Comparison of ENCODE assay signal across 1 cellular context in genomic region chr4:146175541-146176453, GRCh38.
TF ChIP-seq lines count a peak whose summit lies in the region.

TSS of gene LSM6 (plus strand) at chr4:146175718. CDS start at chr4:146182922, 7,204 bp downstream.

TF ChIP-seq in HepG2, 621 proteins besides CTCF, POLR2A, EP300 and RAD21 (continued from another document and continues in another):
- TF ChIP-seq PATZ1 (CRISPR knock-in tag; IDR thresholded peaks at IDR 0.05) (no peak), THAP11 (CRISPR knock-in tag; IDR thresholded peaks at IDR 0.05) (peak; percentile 88), PLRG1 (conservative IDR thresholded peaks at IDR 0.05) (no peak), ZNF331 (CRISPR knock-in tag; IDR thresholded peaks at IDR 0.05) (0 out of 2 replicates have a peak, but pooled peaks have one; percentile 19), ZBED4 (CRISPR knock-in tag; IDR thresholded peaks at IDR 0.05; ENCODE audit: borderline replicate concordance) (0 out of 2 replicates have a peak, but pooled peaks have one; percentile 49), ZNF598 (CRISPR knock-in tag; IDR thresholded peaks at IDR 0.05; ENCODE audit: borderline replicate concordance) (peak; percentile 95), GFI1 (CRISPR knock-in tag; IDR thresholded peaks at IDR 0.05; ENCODE audit: borderline replicate concordance) (peak; percentile 52; the same call in 1 of the 2 replicates), TAF1 (CRISPR knock-in tag; IDR thresholded peaks at IDR 0.05) (peak; percentile 57), PHF21A (CRISPR knock-in tag; IDR thresholded peaks at IDR 0.05) (peak; percentile 72), ZNF563 (CRISPR knock-in tag; IDR thresholded peaks at IDR 0.05) (0 out of 2 replicates have a peak, but pooled peaks have one; percentile 23), HIVEP1 (CRISPR knock-in tag; IDR thresholded peaks at IDR 0.05) (no peak), TRIM24 (CRISPR knock-in tag; IDR thresholded peaks at IDR 0.05) (no peak), ZNF704 (CRISPR knock-in tag; IDR thresholded peaks at IDR 0.05; ENCODE audit: borderline replicate concordance) (no peak), TCF12 (IDR thresholded peaks at IDR 0.05) (no peak), TCF12 (CRISPR knock-in tag; IDR thresholded peaks at IDR 0.05) (peak; percentile 28; the same call in 1 of the 2 replicates), HNRNPH1 (optimal IDR thresholded peaks at IDR 0.05; ENCODE audit: low read depth, low read length) (no peak), PRDM15 (CRISPR knock-in tag; IDR thresholded peaks at IDR 0.05) (0 out of 2 replicates have a peak, but pooled peaks have one; percentile 44), KDM6A (CRISPR knock-in tag; IDR thresholded peaks at IDR 0.05; ENCODE audit: low read depth) (no peak), SP4 (CRISPR knock-in tag; IDR thresholded peaks at IDR 0.05) (peak; percentile 79), GATAD2A (CRISPR knock-in tag; IDR thresholded peaks at IDR 0.05) (0 out of 2 replicates have a peak, but pooled peaks have one; percentile 40), ZNF883 (CRISPR knock-in tag; IDR thresholded peaks at IDR 0.05; ENCODE audit: not compliant biosample characterization) (peak; percentile 55), ZNF432 (CRISPR knock-in tag; IDR thresholded peaks at IDR 0.05; ENCODE audit: borderline replicate concordance) (no peak), HMG20A (CRISPR knock-in tag; IDR thresholded peaks at IDR 0.05; ENCODE audit: borderline replicate concordance) (peak; percentile 35; the same call in 1 of the 2 replicates), RXRB (CRISPR knock-in tag; IDR thresholded peaks at IDR 0.05; ENCODE audit: borderline replicate concordance) (peak; percentile 6; the same call in 1 of the 2 replicates), ZNF280B (CRISPR knock-in tag; IDR thresholded peaks at IDR 0.05; ENCODE audit: borderline replicate concordance) (peak; percentile 80), PBX3 (CRISPR knock-in tag; IDR thresholded peaks at IDR 0.05; ENCODE audit: borderline replicate concordance) (no peak), HNRNPLL (IDR thresholded peaks at IDR 0.05; ENCODE audit: low read depth, low read length, poor library complexity, severe bottlenecking) (peak; percentile 53), TBL1XR1 (IDR thresholded peaks at IDR 0.05; ENCODE audit: borderline replicate concordance, low read length, partially characterized antibody) (no peak), MZF1 (CRISPR knock-in tag; IDR thresholded peaks at IDR 0.05; ENCODE audit: borderline replicate concordance) (no peak), RORA (CRISPR knock-in tag; IDR thresholded peaks at IDR 0.05) (0 out of 2 replicates have a peak, but pooled peaks have one; percentile 62), HOXA3 (CRISPR knock-in tag; IDR thresholded peaks at IDR 0.05) (peak; percentile 51; the same call in 1 of the 2 replicates), ZBTB43 (CRISPR knock-in tag; conservative IDR thresholded peaks at IDR 0.05) (no peak), ARHGAP35 (CRISPR knock-in tag; IDR thresholded peaks at IDR 0.05; ENCODE audit: borderline replicate concordance) (0 out of 2 replicates have a peak, but pooled peaks have one; percentile 47), TFDP1 (CRISPR knock-in tag; IDR thresholded peaks at IDR 0.05; ENCODE audit: borderline replicate concordance) (peak; percentile 48; the same call in 1 of the 2 replicates), NBN (conservative IDR thresholded peaks at IDR 0.05) (no peak), RNF219 (CRISPR knock-in tag; IDR thresholded peaks at IDR 0.05) (no peak), ZBTB44 (CRISPR knock-in tag; IDR thresholded peaks at IDR 0.05) (0 out of 2 replicates have a peak, but pooled peaks have one; percentile 27)
